In the genomic region with DNA sequence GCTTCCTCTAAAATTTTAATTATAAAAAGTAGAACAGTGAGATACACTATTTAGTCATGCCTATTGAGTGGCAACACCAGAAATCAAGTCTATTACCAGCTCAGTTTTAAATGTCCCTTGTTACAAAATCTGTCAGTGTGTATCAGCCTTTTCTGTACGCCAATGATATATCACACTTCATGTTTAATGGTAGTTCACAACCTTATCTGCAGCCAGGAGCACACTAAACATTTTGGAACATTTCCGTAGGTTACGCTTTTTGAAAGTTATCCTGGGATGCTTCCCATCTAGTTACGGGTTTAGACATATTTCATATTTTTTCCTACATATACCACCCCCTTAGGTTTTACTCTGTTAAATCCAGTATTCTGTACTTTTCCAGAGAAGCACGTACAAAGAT, we compare ENCODE assay signal across 1 cellular context.
TF ChIP-seq lines count a peak whose summit lies in the region.

No MANE protein-coding gene starts in this region.

TF ChIP-seq in H1, 55 proteins besides CTCF, POLR2A, EP300 and RAD21:
- TF ChIP-seq SIN3A (conservative IDR thresholded peaks at IDR 0.05 in 1 of 2, IDR thresholded peaks at IDR 0.05 in 1 of 2; ENCODE audit: low read depth in 1 of 2, low read length in 2 of 2) = no peak
- TF ChIP-seq PHF8 (conservative IDR thresholded peaks at IDR 0.05; ENCODE audit: low read depth, low read length) = no peak
- TF ChIP-seq POLR2AphosphoS5 (IDR thresholded peaks at IDR 0.05; ENCODE audit: low read depth, low read length) = peak; percentile 60
TF ChIP-seq in H1: peak in this region for 1.
